Comparison of ENCODE assay signal across 8 cellular contexts in genomic region chr1:16643476-16644178, GRCh38. TPM values are rescaled to one million over a fixed set of nuclear protein-coding genes. Genes with fewer than 3 reads are reported as not detected.
DNase-seq lines count a peak whose midpoint lies in the region; ATAC-seq and TF ChIP-seq lines count a peak whose summit lies in the region.
"Not testable (repeated sequence)": the region's sequence is repeated elsewhere in the genome, so short reads cannot be mapped to it uniquely, and the experiment has no call there.

No MANE protein-coding gene starts in this region.

- peak overlapping the region; percentile 27 for H3K18ac ChIP-seq in neuronal stem cell (ENCODE audit: low read length)

- H3K4me3 Mint-ChIP-seq in activated B cell treated with CpG ODN at 0.5 μM for 24 hours = not testable (repeated sequence)

- not testable (repeated sequence) for H3K27ac Mint-ChIP-seq in activated B cell treated with CpG ODN at 0.5 μM for 24 hours

- peak overlapping the region; percentile 78 for H2AK5ac ChIP-seq in neuronal stem cell (ENCODE audit: low read depth, low read length)

- TF ChIP-seq POLR2A in thyroid gland (IDR thresholded peaks at IDR 0.05) = not testable (repeated sequence)

- H3K9ac ChIP-seq in neuronal stem cell (ENCODE audit: low read depth, low read length, poor library complexity) = peak overlapping the region; percentile 99

- H4K8ac ChIP-seq in neuronal stem cell (ENCODE audit: low read depth, low read length) = not testable (repeated sequence)

- peaks cover 0 to 43% of the 10 kb centered on the region in 2 donors for H3K4me1 ChIP-seq in right atrium auricular region
- H3K4me1 ChIP-seq in neuronal stem cell (ENCODE audit: control insufficient read depth in 2 of 2, insufficient read depth in 1 of 2, low read depth in 1 of 2, low read length in 2 of 2) = peaks cover 10 to 15% of the 10 kb centered on the region in 2 donors
- peaks cover 22 to 34% of the 10 kb centered on the region in 2 donors for H3K4me1 ChIP-seq in thyroid gland

- not testable (repeated sequence) for H2BK15ac ChIP-seq in neuronal stem cell (ENCODE audit: low read length)

- not testable (repeated sequence) for H3K4ac ChIP-seq in neuronal stem cell (ENCODE audit: low read length)

- DNase-seq in LoVo (ENCODE audit: low spot score) (peak; percentile 42), activated B cell treated with CpG ODN at 0.5 μM for 24 hours (peak; percentile 20), cardiac fibroblast (ENCODE audit: low read depth in 2 of 2) (peak; percentile 27), right atrium auricular region (ENCODE audit: low spot score) (peak; percentile 63), thyroid gland (peak; percentile 4 to 7)
- DNase-seq in neuronal stem cell (ENCODE audit: low spot score) = not testable (repeated sequence)

- H3K9me3 Mint-ChIP-seq in activated B cell treated with CpG ODN at 0.5 μM for 24 hours = not testable (repeated sequence)

- H2AFZ ChIP-seq in neuronal stem cell (ENCODE audit: low read length) = peak overlapping the region; percentile 88

- not testable (repeated sequence) for H3K9me3 ChIP-seq in right atrium auricular region; neuronal stem cell (replicated peaks in 1 of 2; ENCODE audit: control insufficient read depth in 2 of 2, insufficient read depth in 1 of 2, low read depth in 1 of 2, low read length in 2 of 2); thyroid gland

- TF ChIP-seq CTCF in activated B cell treated with CpG ODN at 0.5 μM for 24 hours (IDR thresholded peaks at IDR 0.05); cardiac fibroblast (IDR thresholded peaks at IDR 0.05; ENCODE audit: low read depth, low read length); right atrium auricular region (IDR thresholded peaks at IDR 0.05); thyroid gland (IDR thresholded peaks at IDR 0.05): not testable (repeated sequence)

- H3K36me3 ChIP-seq in right atrium auricular region, thyroid gland: not testable (repeated sequence)
- H3K36me3 ChIP-seq in neuronal stem cell (replicated peaks in 1 of 2; ENCODE audit: control insufficient read depth in 2 of 2, insufficient read depth in 2 of 2, low read length in 2 of 2) = peaks cover 0 to 20% of the 10 kb centered on the region in 2 donors

- ATAC-seq in HG02571 (IDR thresholded peaks at IDR 0.05; ENCODE audit: unreplicated experiment) = peak; percentile 8
- not testable (repeated sequence) for ATAC-seq in activated B cell treated with CpG ODN at 0.5 μM for 24 hours (ENCODE audit: low read depth)

- no CpG with 5 or more reads among the region's 11 CpGs for whole genome bisulfite sequencing in neuronal stem cell (ENCODE audit: extremely low coverage in 2 of 2, insufficient read length in 2 of 2, insufficient replicate concordance in 1 of 2), 2 donors
- 30 to 35% methylated on average over 11 of the region's 11 CpGs for WGBS in thyroid gland, 2 donors

- H3K27me3 Mint-ChIP-seq in activated B cell treated with CpG ODN at 0.5 μM for 24 hours = not testable (repeated sequence)

- H2BK5ac ChIP-seq in neuronal stem cell (ENCODE audit: low read length) = peak overlapping the region; percentile 85

- H3K14ac ChIP-seq in neuronal stem cell (ENCODE audit: low read length) = not testable (repeated sequence)

- not testable (repeated sequence) for H3K36me3 Mint-ChIP-seq in activated B cell treated with CpG ODN at 0.5 μM for 24 hours (ENCODE audit: low read depth)

- H3K27me3 ChIP-seq in right atrium auricular region; neuronal stem cell (ENCODE audit: control insufficient read depth in 3 of 3, insufficient read depth in 3 of 3, low read depth in 1 of 3, low read length in 3 of 3); thyroid gland: not testable (repeated sequence)

- POLR2A ChIA-PET in activated B cell treated with CpG ODN at 0.5 μM for 24 hours (lab: Charles Lee) = interaction anchor here (0.6 to 2.2 kb wide), 10 partner anchors 9 to 409 kb away, joined by 3 to 17 read pairs (median 6); partner anchors contain the start of genes NBPF1 and RNU1-1

- not testable (repeated sequence) for H2BK120ac ChIP-seq in neuronal stem cell (ENCODE audit: low read depth, low read length)

- CTCF ChIA-PET in activated B cell treated with CpG ODN at 0.5 μM for 24 hours (lab: Charles Lee) = not testable (repeated sequence)

- H3K4me1 Mint-ChIP-seq in activated B cell treated with CpG ODN at 0.5 μM for 24 hours = not testable (repeated sequence)

- not testable (repeated sequence) for H2BK12ac ChIP-seq in neuronal stem cell (ENCODE audit: low read length)

- not testable (repeated sequence) for H3K23ac ChIP-seq in neuronal stem cell (ENCODE audit: low read depth, low read length, poor library complexity)

- peaks cover 20% of the 10 kb centered on the region for H3K79me1 ChIP-seq in neuronal stem cell (ENCODE audit: low read depth, low read length)

- intact Hi-C loops in activated B cell treated with CpG ODN at 0.5 μM for 24 hours (cut with micrococcal nuclease) = loop anchor here (1.0 kb wide), 2 partner anchors 30 to 276 kb away; partner anchors contain the start of genes NBPF1 and SZRD1
- intact Hi-C loops in thyroid gland (cut with DNase I) = not testable (repeated sequence)

- peak overlapping the region; percentile 99 for H3K4me2 ChIP-seq in neuronal stem cell (ENCODE audit: insufficient read depth, low read length, poor library complexity, severe bottlenecking)

- H3K27ac ChIP-seq in right atrium auricular region (peak overlapping the region in 1 of 2 donors; percentile 83), thyroid gland (peak overlapping the region in 1 of 3 donors; percentile 76)
- not testable (repeated sequence) for H3K27ac ChIP-seq in neuronal stem cell (replicated peaks; ENCODE audit: low read length)

- peak overlapping the region; percentile 61 for H3K4me3 ChIP-seq in GM08714 (ENCODE audit: low read length)
- peak overlapping the region; percentile 68 to 70 for H3K4me3 ChIP-seq in cardiac fibroblast (replicated peaks in 1 of 2; ENCODE audit: low read depth in 2 of 2, low read length in 2 of 2)
- peak overlapping the region; percentile 53 to 70 for H3K4me3 ChIP-seq in right atrium auricular region
- peak overlapping the region; percentile 57 to 77 for H3K4me3 ChIP-seq in neuronal stem cell (ENCODE audit: low read length in 2 of 2)
- H3K4me3 ChIP-seq in thyroid gland (replicated peaks in 1 of 3) = peak overlapping the region; percentile 90 to 98 (median 96)

- not testable (repeated sequence) for H4K91ac ChIP-seq in neuronal stem cell (ENCODE audit: low read depth, low read length, poor library complexity)

RNA-seq across cellular contexts. Expression of gene RNU1-3, which starts 23.1 kb away (rescaled TPM):
- total RNA-seq in activated B cell treated with CpG ODN at 0.5 μM for 24 hours (3,526 and 4,195 TPM in 2 replicates), right atrium auricular region (not detected), thyroid gland (under 1 TPM; under 0.01 TPM)
- polyA plus RNA-seq in neuronal stem cell (2013, experiment 1 of 2) = 14.3 TPM
- polyA plus RNA-seq in neuronal stem cell (2013, experiment 2 of 2) = 15.9 TPM

RNA-seq across cellular contexts. Expression of gene NBPF1, which starts 30.3 kb away (rescaled TPM):
- total RNA-seq in activated B cell treated with CpG ODN at 0.5 μM for 24 hours (20.0 and 20.2 TPM in 2 replicates), right atrium auricular region (10 to 100 TPM; 15.1 to 20.0 TPM), thyroid gland (10 to 100 TPM; 38.9 to 50.9 (median 46.5) TPM)
- polyA plus RNA-seq in neuronal stem cell (2013, experiment 1 of 2) = 19.8 TPM
- polyA plus RNA-seq in neuronal stem cell (2013, experiment 2 of 2) = 20.3 TPM

Comparison
In these comparisons a context has a peak if more than half of its experiments do, and no peak if none do; other contexts are left out.
1. RNA of gene RNU1-3, which starts 23.1 kb away (total RNA-seq): 3,526 to 4,195 TPM in activated B cell treated with CpG ODN at 0.5 μM for 24 hours; not detected in right atrium auricular region and under 0.01 TPM in thyroid gland; every median in the first group is over 1,000 times any median in the second.
2. Peak in every context shown above with its lines, with median percentiles within 50 percentile points of each other: H3K4me3 ChIP-seq.